8 cellular contexts compared by ENCODE assay signal in the genomic region with DNA sequence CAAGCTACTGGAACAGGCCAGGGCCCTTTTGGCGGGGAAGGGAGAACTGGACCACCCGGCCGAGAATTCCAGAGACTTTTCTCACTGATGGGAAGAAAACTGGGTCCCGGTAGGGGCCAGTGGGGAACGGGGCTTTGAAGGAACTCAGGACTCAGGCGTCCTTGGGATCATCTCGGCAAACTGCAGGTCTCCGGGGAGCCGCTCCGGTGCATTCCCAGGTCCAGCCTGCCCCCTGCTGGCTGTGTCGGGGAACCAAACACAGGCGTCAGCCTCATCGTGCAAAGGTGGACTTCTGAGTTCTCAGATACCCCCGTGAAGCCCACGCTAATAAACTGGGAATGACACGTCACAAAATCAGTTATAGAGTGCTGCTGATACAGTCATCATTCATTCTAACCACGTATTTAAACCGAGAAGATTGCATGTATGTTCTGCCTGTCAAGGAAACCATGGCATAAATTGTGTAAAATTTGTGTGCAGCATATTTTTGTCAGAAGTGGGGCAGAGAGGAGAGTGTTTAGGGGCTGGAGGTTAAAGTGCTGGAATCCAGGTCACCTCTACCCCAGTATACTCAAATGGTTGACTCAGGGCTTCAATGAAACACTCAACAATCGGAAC.
DNase-seq lines count a peak whose midpoint lies in the region; ATAC-seq, FAIRE-seq and TF ChIP-seq lines count a peak whose summit lies in the region.

No MANE protein-coding gene starts in this region.

- ATAC-seq in DND-41 (ENCODE audit: insufficient read depth, low read depth) (peak; percentile 76), HG02610 (IDR thresholded peaks at IDR 0.05; ENCODE audit: unreplicated experiment) (no peak), GM18909 (IDR thresholded peaks at IDR 0.05; ENCODE audit: poor library complexity, unreplicated experiment) (no peak)

- no peak overlapping the region for H3K27ac Mint-ChIP-seq in MCF 10A (ENCODE audit: low read depth, unreplicated experiment)

- H3K9ac ChIP-seq in DND-41 (ENCODE audit: low read depth, low read length) (no peak overlapping the region), keratinocyte (ENCODE audit: control insufficient read depth, extremely low read depth, insufficient read depth, low read length) (no peak overlapping the region)

- CTCF ChIA-PET in MCF 10A (lab: Yijun Ruan, JAX) = interaction anchor here (0.6 to 10.6 kb wide), 25 partner anchors 9 to 947 kb away, joined by 3 to 213 read pairs (median 4); no protein-coding TSS in a partner anchor

- peak; percentile 94 for TF ChIP-seq CTCF in DND-41 (IDR thresholded peaks at IDR 0.05; ENCODE audit: borderline replicate concordance, extremely low read depth, low read length, poor library complexity, severe bottlenecking)
- TF ChIP-seq CTCF in MCF 10A (IDR thresholded peaks at IDR 0.05; ENCODE audit: unreplicated experiment) = peak; percentile 92
- TF ChIP-seq CTCF in keratinocyte (optimal IDR thresholded peaks at IDR 0.05 in 1 of 3, IDR thresholded peaks at IDR 0.05 in 1 of 3, conservative IDR thresholded peaks at IDR 0.05 in 1 of 3; ENCODE audit: extremely low read depth in 1 of 3, insufficient read depth in 2 of 3, low read length in 3 of 3) = peak; percentile 86 to 95 (median 92)

- H3K4me1 ChIP-seq in DND-41 (ENCODE audit: insufficient read depth, low read length) = peaks cover 8% of the 10 kb centered on the region; the same call in 1 of the 2 replicates
- no peaks in the 10 kb centered on the region for H3K4me1 ChIP-seq in SJCRH30
- H3K4me1 ChIP-seq in keratinocyte (ENCODE audit: control insufficient read depth, extremely low read depth, insufficient read depth, low read length) = no peaks in the 10 kb centered on the region

- H3K79me2 ChIP-seq in DND-41 (ENCODE audit: insufficient read depth, low read length) (no peaks in the 10 kb centered on the region), keratinocyte (ENCODE audit: control insufficient read depth, insufficient read depth, low read length) (no peaks in the 10 kb centered on the region)

- intact Hi-C loops in MCF 10A (cut with micrococcal nuclease) = loop anchor here (1.0 to 5.0 kb wide), 3 partner anchors 385 to 925 kb away; no protein-coding TSS in a partner anchor

- no TSS peak for BruUV-seq in MCF 10A (replicated peaks; lab: Mats Ljungman, UMichigan)

- H3K4me3 Mint-ChIP-seq in MCF 10A (ENCODE audit: unreplicated experiment) = no peak overlapping the region

- peaks cover 3% of the 10 kb centered on the region for H3K27me3 ChIP-seq in DND-41 (ENCODE audit: insufficient read depth, low read length, poor library complexity)
- no peaks in the 10 kb centered on the region; the same call in 1 of the 2 replicates for H3K27me3 ChIP-seq in SJCRH30
- H3K27me3 ChIP-seq in keratinocyte (ENCODE audit: control insufficient read depth, extremely low read depth, insufficient read depth, low read length) = peaks cover 39% of the 10 kb centered on the region

- H2AFZ ChIP-seq in DND-41 (ENCODE audit: low read depth, low read length) = no peak overlapping the region
- H2AFZ ChIP-seq in keratinocyte (ENCODE audit: control insufficient read depth, low read length) = no peak overlapping the region

- peak; percentile 44 for FAIRE-seq in keratinocyte (lab: Jason Lieb, UNC)

- no peaks in the 10 kb centered on the region for H3K4me1 Mint-ChIP-seq in MCF 10A (ENCODE audit: insufficient read depth, unreplicated experiment)

- H3K36me3 ChIP-seq in DND-41 (ENCODE audit: insufficient read depth, low read length) (no peaks in the 10 kb centered on the region), SJCRH30 (no peaks in the 10 kb centered on the region), keratinocyte (ENCODE audit: control insufficient read depth in 2 of 2, extremely low read depth in 1 of 2, insufficient read depth in 2 of 2, low read length in 2 of 2) (no peaks in the 10 kb centered on the region)

- POLR2A ChIA-PET in MCF 10A (lab: Yijun Ruan, JAX) = no interaction called here

- DNase-seq in DND-41 = peak; percentile 63
- peak in 40 of 76 experiments; percentile 1 to 54 (median 20) for DNase-seq in HUDEP-2 (lab: John Stamatoyannopoulos, UW; ENCODE audit: unreplicated experiment in 76 of 76)
- DNase-seq in SJCRH30 = peak; percentile 48 to 68
- DNase-seq in MCF 10A (ENCODE audit: unreplicated experiment) = peak; percentile 68
- DNase-seq in keratinocyte (ENCODE audit: low read depth, low spot score) = peak; percentile 13
- DNase-seq in stimulated activated CD4-positive, alpha-beta T cell treated with anti-CD3 and anti-CD28 coated beads, Interleukin-15, amount 100 ng/mL, for 48 hours (ENCODE audit: low read depth in 2 of 2) = peak; percentile 23 to 40

- H3K9me1 ChIP-seq in keratinocyte (ENCODE audit: control insufficient read depth, extremely low read depth, insufficient read depth, low read length) = no peaks in the 10 kb centered on the region

- no peaks in the 10 kb centered on the region for H3K36me3 Mint-ChIP-seq in MCF 10A (ENCODE audit: insufficient read depth, unreplicated experiment)

- H3K9me3 ChIP-seq in DND-41 (ENCODE audit: insufficient read depth, low read length, severe bottlenecking) = no peaks in the 10 kb centered on the region
- H3K9me3 ChIP-seq in SJCRH30 (replicated peaks) = no peaks in the 10 kb centered on the region
- H3K9me3 ChIP-seq in keratinocyte (ENCODE audit: control insufficient read depth, low read depth, low read length) = no peaks in the 10 kb centered on the region

- no peak overlapping the region for H3K27ac ChIP-seq in DND-41 (ENCODE audit: low read length)
- H3K27ac ChIP-seq in SJCRH30 = no peak overlapping the region
- no peak overlapping the region for H3K27ac ChIP-seq in keratinocyte (ENCODE audit: control insufficient read depth, insufficient read depth, low read length)

- peaks cover 86% of the 10 kb centered on the region for H3K27me3 Mint-ChIP-seq in MCF 10A (ENCODE audit: insufficient read depth, unreplicated experiment)

- H3K4me3 ChIP-seq in DND-41 (ENCODE audit: low read depth in 1 of 2, low read length in 2 of 2) (no peak overlapping the region), SJCRH30 (no peak overlapping the region), keratinocyte (ENCODE audit: control insufficient read depth in 2 of 3, extremely low read depth in 1 of 3, insufficient read depth in 2 of 3, low read depth in 1 of 3, low read length in 3 of 3) (no peak overlapping the region)

- H4K20me1 ChIP-seq in DND-41 (ENCODE audit: insufficient read depth, low read length) = no peaks in the 10 kb centered on the region
- no peaks in the 10 kb centered on the region for H4K20me1 ChIP-seq in keratinocyte (ENCODE audit: control insufficient read depth, extremely low read depth, insufficient read depth, low read length)

- H3K9me3 Mint-ChIP-seq in MCF 10A (ENCODE audit: unreplicated experiment) = no peaks in the 10 kb centered on the region

- dilution Hi-C loops in keratinocyte (cut with MboI; ENCODE audit: extremely low pct_ligation_motif_present, low sequenced_read_pairs) = no loop called here

- no peak overlapping the region for H3K4me2 ChIP-seq in DND-41 (ENCODE audit: insufficient read depth, low read length)
- H3K4me2 ChIP-seq in keratinocyte (ENCODE audit: control insufficient read depth, extremely low read depth, insufficient read depth, low read depth, low read length) = no peak overlapping the region

Comparison
In these comparisons a context has a peak if more than half of its experiments do, and no peak if none do; other contexts are left out.
1. DNase-seq: peak in every context shown above with its lines; median percentile 68 in MCF 10A; 63 in DND-41; 58 in SJCRH30; 32 in stimulated activated CD4-positive, alpha-beta T cell treated with anti-CD3 and anti-CD28 coated beads, Interleukin-15, amount 100 ng/mL, for 48 hours; 20 in HUDEP-2; 13 in keratinocyte.